18 cellular contexts compared by ENCODE assay signal in genomic region chr15:99359760-99360159, GRCh38.
"Had no signal": no experiment of that assay in that cellular context is flagged by ENCODE, and none has a peak within 500 bp of the region (broad histone marks: within the 10 kb centered on the region; RNA-seq: fewer than 3 reads in every experiment).

No MANE protein-coding gene starts in this region.

- DNase-seq: activated CD8-positive, alpha-beta memory T cell treated with anti-CD3 and anti-CD28 coated beads, Interleukin-2, amount 50 U/mL, for 4 hours; activated naive CD4-positive, alpha-beta T cell treated with anti-CD3 and anti-CD28 coated beads for 36 hours; activated T-cell treated with anti-CD3 and anti-CD28 coated beads, Interleukin-2, amount 50 U/mL, for 24 hours; amygdala; cerebellar nuclear complex; head of caudate nucleus; left ventricle myocardium superior; mammary epithelial cell; midbrain; pancreas; psoas muscle; stimulated activated CD4-positive, alpha-beta T cell treated with anti-CD3 and anti-CD28 coated beads, Interleukin-12 subunit alpha, Interleukin-12 subunit beta, amount 100 ng/mL, for 4 hours; stimulated activated naive CD8-positive, alpha-beta T cell treated with anti-CD3 and anti-CD28 coated beads, Interleukin-15, amount 100 ng/mL, for 72 hours; tibial artery had no signal

- H3K4me1 Mint-ChIP-seq: nephron had no signal

- H3K9me3 Mint-ChIP-seq: activated naive CD4-positive, alpha-beta T cell treated with anti-CD3 and anti-CD28 coated beads for 36 hours; activated T-cell treated with anti-CD3 and anti-CD28 coated beads, Interleukin-2, amount 50 U/mL, for 24 hours; stimulated activated naive CD8-positive, alpha-beta T cell treated with anti-CD3 and anti-CD28 coated beads, Interleukin-15, amount 100 ng/mL, for 72 hours had no signal

- H3K4me3 Mint-ChIP-seq: activated naive CD4-positive, alpha-beta T cell treated with anti-CD3 and anti-CD28 coated beads for 36 hours; activated T-cell treated with anti-CD3 and anti-CD28 coated beads, Interleukin-2, amount 50 U/mL, for 24 hours; nephron; stimulated activated naive CD8-positive, alpha-beta T cell treated with anti-CD3 and anti-CD28 coated beads, Interleukin-15, amount 100 ng/mL, for 72 hours had no signal

- ATAC-seq: gastroesophageal sphincter; left ventricle myocardium superior; pancreas; psoas muscle; stimulated activated naive CD8-positive, alpha-beta T cell treated with anti-CD3 and anti-CD28 coated beads, Interleukin-15, amount 100 ng/mL, for 72 hours had no signal

- H3K4me3 ChIP-seq: coronary artery, gastroesophageal sphincter, pancreas, psoas muscle, right atrium auricular region, tibial artery had no signal

- H3K27ac Mint-ChIP-seq: activated naive CD4-positive, alpha-beta T cell treated with anti-CD3 and anti-CD28 coated beads for 36 hours; activated T-cell treated with anti-CD3 and anti-CD28 coated beads, Interleukin-2, amount 50 U/mL, for 24 hours; nephron; stimulated activated naive CD8-positive, alpha-beta T cell treated with anti-CD3 and anti-CD28 coated beads, Interleukin-15, amount 100 ng/mL, for 72 hours had no signal

- H3K27me3 Mint-ChIP-seq: activated T-cell treated with anti-CD3 and anti-CD28 coated beads, Interleukin-2, amount 50 U/mL, for 24 hours; stimulated activated naive CD8-positive, alpha-beta T cell treated with anti-CD3 and anti-CD28 coated beads, Interleukin-15, amount 100 ng/mL, for 72 hours had no signal
